In the genomic region with DNA sequence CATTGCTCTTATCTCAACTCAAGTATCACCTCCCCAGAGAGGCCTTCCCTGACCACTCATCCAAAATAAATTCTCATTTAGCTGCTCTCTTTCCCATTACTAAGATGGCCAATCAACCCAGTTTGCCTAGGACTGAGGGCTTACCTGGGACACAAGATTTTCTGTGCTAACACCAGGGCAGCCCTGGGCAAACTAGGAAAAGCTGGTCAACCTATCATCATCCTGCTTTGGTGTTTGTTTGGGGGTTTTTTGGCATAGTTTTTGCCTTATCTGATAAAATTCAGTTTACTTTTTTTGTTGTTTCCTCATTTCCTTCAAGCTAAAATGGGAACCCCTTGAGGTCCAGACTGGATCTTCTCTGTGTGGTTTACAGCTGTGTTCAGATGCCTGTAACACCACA, we compare ENCODE assay signal across 39 cellular contexts.
"Had no signal": no experiment of that assay in that cellular context is flagged by ENCODE, and none has a peak within 500 bp of the region (broad histone marks: within the 10 kb centered on the region; RNA-seq: fewer than 3 reads in every experiment).

No MANE protein-coding gene starts in this region.

- H3K4me3 Mint-ChIP-seq: activated CD4-positive, alpha-beta memory T cell treated with anti-CD3 and anti-CD28 coated beads, Interleukin-2, amount 10 ng/mL, durations not matched to agents 7 days and 5 days; activated CD4-positive, alpha-beta T cell treated with anti-CD3 and anti-CD28 coated beads for 36 hours; activated CD4-positive, alpha-beta T cell treated with anti-CD3 and anti-CD28 coated beads, Interleukin-2, amount 10 ng/mL, durations not matched to agents 7 days and 5 days; activated CD8-positive, alpha-beta memory T cell treated with anti-CD3 and anti-CD28 coated beads, Interleukin-2, amount 10 ng/mL, durations not matched to agents 7 days and 5 days; activated CD8-positive, alpha-beta T cell treated with anti-CD3 and anti-CD28 coated beads, Interleukin-2, amount 10 ng/mL, durations not matched to agents 7 days and 5 days; activated naive CD4-positive, alpha-beta T cell treated with anti-CD3 and anti-CD28 coated beads, Interleukin-2, amount 10 ng/mL, durations not matched to agents 7 days and 5 days; activated naive CD4-positive, alpha-beta T cell treated with anti-CD3 and anti-CD28 coated beads, Interleukin-2, amount 50 U/mL, for 24 hours; activated naive CD8-positive, alpha-beta T cell; activated naive CD8-positive, alpha-beta T cell treated with anti-CD3 and anti-CD28 coated beads, Interleukin-2, amount 10 ng/mL, durations not matched to agents 7 days and 5 days; activated naive CD8-positive, alpha-beta T cell treated with anti-CD3 and anti-CD28 coated beads, Interleukin-2, amount 50 U/mL, for 24 hours; activated T-cell treated with anti-CD3 and anti-CD28 coated beads, Interleukin-2, amount 50 U/mL, for 24 hours; brain; central memory CD8-positive, alpha-beta T cell; T-helper 1 cell treated with Interleukin-12 subunit alpha and Interleukin-12 subunit beta and Interleukin-4 antibody, amounts not matched to agents 30 μg/mL and 1 μg/mL, for 36 hours; T-helper 2 cell treated with Interferon-gamma antibody and Interleukin-4, amounts not matched to agents 5 μg/mL and 100 μg/mL, for 36 hours; WTC11 had no signal

- H3K27me3 ChIP-seq: ascending aorta had no signal

- H3K36me3 ChIP-seq: ascending aorta, cardiac muscle cell, WERI-Rb-1 had no signal

- H3K27ac ChIP-seq: ascending aorta, cardiac muscle cell, WERI-Rb-1 had no signal

- FAIRE-seq: bronchial epithelial cell had no signal

- H3K36me3 Mint-ChIP-seq: activated CD8-positive, alpha-beta memory T cell treated with anti-CD3 and anti-CD28 coated beads, Interleukin-2, amount 10 ng/mL, durations not matched to agents 7 days and 5 days; activated naive CD4-positive, alpha-beta T cell treated with anti-CD3 and anti-CD28 coated beads, Interleukin-2, amount 10 ng/mL, durations not matched to agents 7 days and 5 days; activated naive CD4-positive, alpha-beta T cell treated with anti-CD3 and anti-CD28 coated beads, Interleukin-2, amount 50 U/mL, for 24 hours; activated naive CD8-positive, alpha-beta T cell; activated naive CD8-positive, alpha-beta T cell treated with anti-CD3 and anti-CD28 coated beads, Interleukin-2, amount 10 ng/mL, durations not matched to agents 7 days and 5 days; WTC11 had no signal

- H3K4me1 Mint-ChIP-seq: activated CD4-positive, alpha-beta memory T cell treated with anti-CD3 and anti-CD28 coated beads, Interleukin-2, amount 10 ng/mL, durations not matched to agents 7 days and 5 days; activated CD4-positive, alpha-beta T cell treated with anti-CD3 and anti-CD28 coated beads for 36 hours; activated CD4-positive, alpha-beta T cell treated with anti-CD3 and anti-CD28 coated beads, Interleukin-2, amount 10 ng/mL, durations not matched to agents 7 days and 5 days; activated CD8-positive, alpha-beta memory T cell treated with anti-CD3 and anti-CD28 coated beads, Interleukin-2, amount 10 ng/mL, durations not matched to agents 7 days and 5 days; activated naive CD4-positive, alpha-beta T cell treated with anti-CD3 and anti-CD28 coated beads, Interleukin-2, amount 10 ng/mL, durations not matched to agents 7 days and 5 days; activated naive CD4-positive, alpha-beta T cell treated with anti-CD3 and anti-CD28 coated beads, Interleukin-2, amount 50 U/mL, for 24 hours; activated naive CD8-positive, alpha-beta T cell treated with anti-CD3 and anti-CD28 coated beads, Interleukin-2, amount 10 ng/mL, durations not matched to agents 7 days and 5 days; activated naive CD8-positive, alpha-beta T cell treated with anti-CD3 and anti-CD28 coated beads, Interleukin-2, amount 50 U/mL, for 24 hours; brain; central memory CD8-positive, alpha-beta T cell; WTC11 had no signal

- ATAC-seq: activated CD4-positive, alpha-beta T cell treated with anti-CD3 and anti-CD28 coated beads for 36 hours; activated CD4-positive, CD25-positive, alpha-beta regulatory T cell treated with anti-CD3 and anti-CD28 coated beads, Interleukin-2, amount 50 U/mL, for 24 hours; activated CD8-positive, alpha-beta memory T cell treated with anti-CD3 and anti-CD28 coated beads, Interleukin-2, amount 10 ng/mL, durations not matched to agents 7 days and 5 days; activated CD8-positive, alpha-beta T cell treated with anti-CD3 and anti-CD28 coated beads, Interleukin-2, amount 10 ng/mL, durations not matched to agents 7 days and 5 days; activated naive CD8-positive, alpha-beta T cell treated with anti-CD3 and anti-CD28 coated beads, Interleukin-2, amount 50 U/mL, for 24 hours; WTC11 had no signal

- DNase-seq: activated CD4-positive, alpha-beta memory T cell treated with anti-CD3 and anti-CD28 coated beads, Interleukin-2, amount 10 ng/mL, durations not matched to agents 7 days and 5 days; activated CD4-positive, alpha-beta T cell treated with anti-CD3 and anti-CD28 coated beads for 1 hour; activated CD4-positive, alpha-beta T cell treated with anti-CD3 and anti-CD28 coated beads for 36 hours; activated CD4-positive, alpha-beta T cell treated with anti-CD3 and anti-CD28 coated beads for 48 hours; activated CD4-positive, alpha-beta T cell treated with anti-CD3 and anti-CD28 coated beads, Interleukin-2, amount 10 ng/mL, durations not matched to agents 7 days and 5 days; activated CD4-positive, alpha-beta T cell treated with anti-CD3 and anti-CD28 coated beads, Interleukin-2, amount 50 U/mL, for 48 hours; activated CD4-positive, CD25-positive, alpha-beta regulatory T cell; activated CD8-positive, alpha-beta memory T cell treated with anti-CD3 and anti-CD28 coated beads for 24 hours; activated CD8-positive, alpha-beta memory T cell treated with anti-CD3 and anti-CD28 coated beads, Interleukin-2, amount 10 ng/mL, durations not matched to agents 7 days and 5 days; activated CD8-positive, alpha-beta memory T cell treated with anti-CD3 and anti-CD28 coated beads, Interleukin-2, amount 50 U/mL, for 48 hours; activated CD8-positive, alpha-beta T cell treated with anti-CD3 and anti-CD28 coated beads, Interleukin-2, amount 10 ng/mL, durations not matched to agents 7 days and 5 days; activated effector memory CD4-positive, alpha-beta T cell treated with Interleukin-2 at 50 U/mL for 16 hours; activated gamma-delta T cell; activated naive CD4-positive, alpha-beta T cell treated with anti-CD3 and anti-CD28 coated beads, Interleukin-2, amount 10 ng/mL, durations not matched to agents 7 days and 5 days; activated naive CD4-positive, alpha-beta T cell treated with Interleukin-2 at 50 U/mL for 16 hours; activated naive CD8-positive, alpha-beta T cell treated with anti-CD3 and anti-CD28 coated beads, Interleukin-2, amount 10 ng/mL, durations not matched to agents 7 days and 5 days; activated naive CD8-positive, alpha-beta T cell treated with anti-CD3 and anti-CD28 coated beads, Interleukin-2, amount 50 U/mL, for 24 hours; activated T-cell treated with anti-CD3 and anti-CD28 coated beads, Interleukin-2, amount 50 U/mL, for 24 hours; activated T-cell treated with anti-CD3 and anti-CD28 coated beads, Interleukin-2, amount 50 U/mL, for 48 hours; amygdala; anterior cingulate cortex; caudate nucleus; cerebellar nuclear complex; T-helper 1 cell; T-helper 2 cell; T-helper 9 cell; WERI-Rb-1 had no signal

- H3K4me3 ChIP-seq: ascending aorta, cardiac muscle cell had no signal

- H3K27me3 Mint-ChIP-seq: activated CD4-positive, alpha-beta memory T cell treated with anti-CD3 and anti-CD28 coated beads, Interleukin-2, amount 10 ng/mL, durations not matched to agents 7 days and 5 days; activated CD4-positive, alpha-beta T cell treated with anti-CD3 and anti-CD28 coated beads, Interleukin-2, amount 10 ng/mL, durations not matched to agents 7 days and 5 days; activated CD8-positive, alpha-beta memory T cell treated with anti-CD3 and anti-CD28 coated beads, Interleukin-2, amount 10 ng/mL, durations not matched to agents 7 days and 5 days; activated naive CD4-positive, alpha-beta T cell treated with anti-CD3 and anti-CD28 coated beads, Interleukin-2, amount 10 ng/mL, durations not matched to agents 7 days and 5 days; brain had no signal

- H3K4me1 ChIP-seq: ascending aorta had no signal

- H3K27ac Mint-ChIP-seq: activated CD4-positive, alpha-beta memory T cell treated with anti-CD3 and anti-CD28 coated beads, Interleukin-2, amount 10 ng/mL, durations not matched to agents 7 days and 5 days; activated CD4-positive, alpha-beta T cell treated with anti-CD3 and anti-CD28 coated beads for 36 hours; activated CD4-positive, alpha-beta T cell treated with anti-CD3 and anti-CD28 coated beads, Interleukin-2, amount 10 ng/mL, durations not matched to agents 7 days and 5 days; activated CD8-positive, alpha-beta memory T cell treated with anti-CD3 and anti-CD28 coated beads, Interleukin-2, amount 10 ng/mL, durations not matched to agents 7 days and 5 days; activated CD8-positive, alpha-beta T cell treated with anti-CD3 and anti-CD28 coated beads, Interleukin-2, amount 10 ng/mL, durations not matched to agents 7 days and 5 days; activated naive CD4-positive, alpha-beta T cell treated with anti-CD3 and anti-CD28 coated beads, Interleukin-2, amount 10 ng/mL, durations not matched to agents 7 days and 5 days; activated naive CD4-positive, alpha-beta T cell treated with anti-CD3 and anti-CD28 coated beads, Interleukin-2, amount 50 U/mL, for 24 hours; activated naive CD8-positive, alpha-beta T cell; activated naive CD8-positive, alpha-beta T cell treated with anti-CD3 and anti-CD28 coated beads, Interleukin-2, amount 10 ng/mL, durations not matched to agents 7 days and 5 days; activated naive CD8-positive, alpha-beta T cell treated with anti-CD3 and anti-CD28 coated beads, Interleukin-2, amount 50 U/mL, for 24 hours; activated T-cell treated with anti-CD3 and anti-CD28 coated beads, Interleukin-2, amount 50 U/mL, for 24 hours; activated T-helper 2 cell treated with anti-CD3 and anti-CD28 coated beads, Interferon-gamma antibody, Interleukin-2, Interleukin-4, amounts not matched to agents 10 μg/mL and 5 μg/mL and 100 μg/mL, durations not matched to agents 14 hours and 24 hours and 36 hours; brain; T-helper 1 cell treated with Interleukin-12 subunit alpha and Interleukin-12 subunit beta and Interleukin-4 antibody, amounts not matched to agents 30 μg/mL and 1 μg/mL, for 36 hours; T-helper 2 cell treated with Interferon-gamma antibody and Interleukin-4, amounts not matched to agents 5 μg/mL and 100 μg/mL, for 36 hours; WTC11 had no signal

- H3K9me3 ChIP-seq: ascending aorta had no signal
